ENCODE assay signal across 1 cellular context in the genomic region with DNA sequence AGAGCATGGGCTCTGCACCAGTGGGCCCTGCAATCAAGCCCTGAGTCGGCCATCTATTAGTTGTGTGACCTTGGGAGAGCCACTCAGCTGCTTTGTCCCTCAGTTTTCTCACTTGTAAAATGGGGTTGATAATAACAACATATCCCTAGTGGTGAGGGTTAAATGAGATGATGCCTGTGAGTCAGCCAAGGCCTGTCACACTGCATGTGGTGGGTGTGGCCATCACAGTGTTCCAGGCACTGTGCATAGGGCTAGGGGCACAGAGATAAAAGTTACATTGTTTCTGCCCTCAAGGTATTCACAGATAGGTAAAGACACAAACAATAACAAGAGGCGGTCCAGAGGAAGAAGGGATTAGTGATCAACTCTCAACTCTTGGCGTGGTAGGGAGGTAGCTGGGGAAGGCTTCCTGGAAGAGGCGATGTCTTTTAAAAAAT.
TF ChIP-seq lines count a peak whose summit lies in the region.

No MANE protein-coding gene starts in this region.

TF ChIP-seq in K562, 482 proteins besides CTCF, POLR2A, EP300 and RAD21 (continued from another document and continues in another):
- no peak for TF ChIP-seq ZFP1 (CRISPR knock-in tag; IDR thresholded peaks at IDR 0.05)
- TF ChIP-seq SAFB2 (IDR thresholded peaks at IDR 0.05; ENCODE audit: borderline replicate concordance, low read depth, low read length, severe bottlenecking), result no peak
- TF ChIP-seq TAL1 (IDR thresholded peaks at IDR 0.05), result peak; percentile 14; the same call in 1 of the 2 replicates
- TF ChIP-seq, protein P1, sequence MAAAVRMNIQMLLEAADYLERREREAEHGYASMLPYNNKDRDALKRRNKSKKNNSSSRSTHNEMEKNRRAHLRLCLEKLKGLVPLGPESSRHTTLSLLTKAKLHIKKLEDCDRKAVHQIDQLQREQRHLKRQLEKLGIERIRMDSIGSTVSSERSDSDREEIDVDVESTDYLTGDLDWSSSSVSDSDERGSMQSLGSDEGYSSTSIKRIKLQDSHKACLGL (CRISPR knock-in tag; IDR thresholded peaks at IDR 0.05; ENCODE audit: borderline replicate concordance, poor library complexity, severe bottlenecking), result no peak
- TF ChIP-seq, protein P2, sequence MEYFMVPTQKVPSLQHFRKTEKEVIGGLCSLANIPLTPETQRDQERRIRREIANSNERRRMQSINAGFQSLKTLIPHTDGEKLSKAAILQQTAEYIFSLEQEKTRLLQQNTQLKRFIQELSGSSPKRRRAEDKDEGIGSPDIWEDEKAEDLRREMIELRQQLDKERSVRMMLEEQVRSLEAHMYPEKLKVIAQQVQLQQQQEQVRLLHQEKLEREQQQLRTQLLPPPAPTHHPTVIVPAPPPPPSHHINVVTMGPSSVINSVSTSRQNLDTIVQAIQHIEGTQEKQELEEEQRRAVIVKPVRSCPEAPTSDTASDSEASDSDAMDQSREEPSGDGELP (CRISPR knock-in tag; IDR thresholded peaks at IDR 0.05; ENCODE audit: borderline replicate concordance), result peak; percentile 25; the same call in 1 of the 2 replicates
- TF ChIP-seq U2AF2 (optimal IDR thresholded peaks at IDR 0.05; ENCODE audit: low read depth, low read length), result no peak
- TF ChIP-seq, protein P3, sequence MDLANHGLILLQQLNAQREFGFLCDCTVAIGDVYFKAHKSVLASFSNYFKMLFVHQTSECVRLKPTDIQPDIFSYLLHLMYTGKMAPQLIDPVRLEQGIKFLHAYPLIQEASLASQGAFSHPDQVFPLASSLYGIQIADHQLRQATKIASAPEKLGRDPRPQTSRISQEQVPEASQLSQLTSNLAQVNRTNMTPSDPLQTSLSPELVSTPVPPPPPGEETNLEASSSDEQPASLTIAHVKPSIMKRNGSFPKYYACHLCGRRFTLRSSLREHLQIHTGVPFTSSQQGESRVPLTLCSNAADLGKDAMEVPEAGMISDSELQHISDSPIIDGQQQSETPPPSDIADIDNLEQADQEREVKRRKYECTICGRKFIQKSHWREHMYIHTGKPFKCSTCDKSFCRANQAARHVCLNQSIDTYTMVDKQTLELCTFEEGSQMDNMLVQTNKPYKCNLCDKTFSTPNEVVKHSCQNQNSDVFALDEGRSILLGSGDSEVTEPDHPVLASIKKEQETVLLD (IDR thresholded peaks at IDR 0.05), result no peak
- no peak for TF ChIP-seq RBM14 (IDR thresholded peaks at IDR 0.05; ENCODE audit: borderline replicate concordance, insufficient read depth, low read depth, low read length)
- TF ChIP-seq CEBPG (CRISPR knock-in tag; IDR thresholded peaks at IDR 0.05), result no peak
- TF ChIP-seq CEBPG (tag; conservative IDR thresholded peaks at IDR 0.05 in 1 of 2, IDR thresholded peaks at IDR 0.05 in 1 of 2), result no peak
- TF ChIP-seq, protein P4, sequence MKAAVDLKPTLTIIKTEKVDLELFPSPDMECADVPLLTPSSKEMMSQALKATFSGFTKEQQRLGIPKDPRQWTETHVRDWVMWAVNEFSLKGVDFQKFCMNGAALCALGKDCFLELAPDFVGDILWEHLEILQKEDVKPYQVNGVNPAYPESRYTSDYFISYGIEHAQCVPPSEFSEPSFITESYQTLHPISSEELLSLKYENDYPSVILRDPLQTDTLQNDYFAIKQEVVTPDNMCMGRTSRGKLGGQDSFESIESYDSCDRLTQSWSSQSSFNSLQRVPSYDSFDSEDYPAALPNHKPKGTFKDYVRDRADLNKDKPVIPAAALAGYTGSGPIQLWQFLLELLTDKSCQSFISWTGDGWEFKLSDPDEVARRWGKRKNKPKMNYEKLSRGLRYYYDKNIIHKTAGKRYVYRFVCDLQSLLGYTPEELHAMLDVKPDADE (conservative IDR thresholded peaks at IDR 0.05; ENCODE audit: control insufficient read depth, low read depth, low read length), result no peak
- no peak for TF ChIP-seq ZNF143 (CRISPR knock-in tag; IDR thresholded peaks at IDR 0.05)
- TF ChIP-seq, protein P5, sequence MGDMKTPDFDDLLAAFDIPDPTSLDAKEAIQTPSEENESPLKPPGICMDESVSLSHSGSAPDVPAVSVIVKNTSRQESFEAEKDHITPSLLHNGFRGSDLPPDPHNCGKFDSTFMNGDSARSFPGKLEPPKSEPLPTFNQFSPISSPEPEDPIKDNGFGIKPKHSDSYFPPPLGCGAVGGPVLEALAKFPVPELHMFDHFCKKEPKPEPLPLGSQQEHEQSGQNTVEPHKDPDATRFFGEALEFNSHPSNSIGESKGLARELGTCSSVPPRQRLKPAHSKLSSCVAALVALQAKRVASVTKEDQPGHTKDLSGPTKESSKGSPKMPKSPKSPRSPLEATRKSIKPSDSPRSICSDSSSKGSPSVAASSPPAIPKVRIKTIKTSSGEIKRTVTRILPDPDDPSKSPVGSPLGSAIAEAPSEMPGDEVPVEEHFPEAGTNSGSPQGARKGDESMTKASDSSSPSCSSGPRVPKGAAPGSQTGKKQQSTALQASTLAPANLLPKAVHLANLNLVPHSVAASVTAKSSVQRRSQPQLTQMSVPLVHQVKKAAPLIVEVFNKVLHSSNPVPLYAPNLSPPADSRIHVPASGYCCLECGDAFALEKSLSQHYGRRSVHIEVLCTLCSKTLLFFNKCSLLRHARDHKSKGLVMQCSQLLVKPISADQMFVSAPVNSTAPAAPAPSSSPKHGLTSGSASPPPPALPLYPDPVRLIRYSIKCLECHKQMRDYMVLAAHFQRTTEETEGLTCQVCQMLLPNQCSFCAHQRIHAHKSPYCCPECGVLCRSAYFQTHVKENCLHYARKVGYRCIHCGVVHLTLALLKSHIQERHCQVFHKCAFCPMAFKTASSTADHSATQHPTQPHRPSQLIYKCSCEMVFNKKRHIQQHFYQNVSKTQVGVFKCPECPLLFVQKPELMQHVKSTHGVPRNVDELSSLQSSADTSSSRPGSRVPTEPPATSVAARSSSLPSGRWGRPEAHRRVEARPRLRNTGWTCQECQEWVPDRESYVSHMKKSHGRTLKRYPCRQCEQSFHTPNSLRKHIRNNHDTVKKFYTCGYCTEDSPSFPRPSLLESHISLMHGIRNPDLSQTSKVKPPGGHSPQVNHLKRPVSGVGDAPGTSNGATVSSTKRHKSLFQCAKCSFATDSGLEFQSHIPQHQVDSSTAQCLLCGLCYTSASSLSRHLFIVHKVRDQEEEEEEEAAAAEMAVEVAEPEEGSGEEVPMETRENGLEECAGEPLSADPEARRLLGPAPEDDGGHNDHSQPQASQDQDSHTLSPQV (IDR thresholded peaks at IDR 0.05), result no peak
- TF ChIP-seq, protein P6, sequence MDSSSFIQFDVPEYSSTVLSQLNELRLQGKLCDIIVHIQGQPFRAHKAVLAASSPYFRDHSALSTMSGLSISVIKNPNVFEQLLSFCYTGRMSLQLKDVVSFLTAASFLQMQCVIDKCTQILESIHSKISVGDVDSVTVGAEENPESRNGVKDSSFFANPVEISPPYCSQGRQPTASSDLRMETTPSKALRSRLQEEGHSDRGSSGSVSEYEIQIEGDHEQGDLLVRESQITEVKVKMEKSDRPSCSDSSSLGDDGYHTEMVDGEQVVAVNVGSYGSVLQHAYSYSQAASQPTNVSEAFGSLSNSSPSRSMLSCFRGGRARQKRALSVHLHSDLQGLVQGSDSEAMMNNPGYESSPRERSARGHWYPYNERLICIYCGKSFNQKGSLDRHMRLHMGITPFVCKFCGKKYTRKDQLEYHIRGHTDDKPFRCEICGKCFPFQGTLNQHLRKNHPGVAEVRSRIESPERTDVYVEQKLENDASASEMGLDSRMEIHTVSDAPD (CRISPR knock-in tag; IDR thresholded peaks at IDR 0.05), result no peak
- no peak for TF ChIP-seq ZNF717 (CRISPR knock-in tag; IDR thresholded peaks at IDR 0.05)
- TF ChIP-seq MBD2 (IDR thresholded peaks at IDR 0.05; ENCODE audit: borderline replicate concordance, low read depth), result no peak
- no peak for TF ChIP-seq DPF2 (IDR thresholded peaks at IDR 0.05)
- TF ChIP-seq CREM (IDR thresholded peaks at IDR 0.05; ENCODE audit: low read depth), result no peak
- peak in 1 of 2 experiments; percentile 28; a peak in 1 of 3 replicates for TF ChIP-seq CBX3 (IDR thresholded peaks at IDR 0.05; ENCODE audit: borderline replicate concordance in 1 of 2, low read length in 2 of 2)
- no peak for TF ChIP-seq CBFB (CRISPR knock-in tag; IDR thresholded peaks at IDR 0.05)
- peak; percentile 83 for TF ChIP-seq ZFP36 (IDR thresholded peaks at IDR 0.05; ENCODE audit: low read depth, low read length, partially characterized antibody)
- TF ChIP-seq, protein P7, sequence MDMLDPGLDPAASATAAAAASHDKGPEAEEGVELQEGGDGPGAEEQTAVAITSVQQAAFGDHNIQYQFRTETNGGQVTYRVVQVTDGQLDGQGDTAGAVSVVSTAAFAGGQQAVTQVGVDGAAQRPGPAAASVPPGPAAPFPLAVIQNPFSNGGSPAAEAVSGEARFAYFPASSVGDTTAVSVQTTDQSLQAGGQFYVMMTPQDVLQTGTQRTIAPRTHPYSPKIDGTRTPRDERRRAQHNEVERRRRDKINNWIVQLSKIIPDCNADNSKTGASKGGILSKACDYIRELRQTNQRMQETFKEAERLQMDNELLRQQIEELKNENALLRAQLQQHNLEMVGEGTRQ (CRISPR knock-in tag; IDR thresholded peaks at IDR 0.05), result no peak
- TF ChIP-seq PRMT5 (CRISPR knock-in tag; IDR thresholded peaks at IDR 0.05), result no peak
- no peak for TF ChIP-seq TAF7 (tag; IDR thresholded peaks at IDR 0.05)
- no peak for TF ChIP-seq HDAC1 (IDR thresholded peaks at IDR 0.05)
- TF ChIP-seq CTBP1 (IDR thresholded peaks at IDR 0.05; ENCODE audit: borderline replicate concordance), result no peak
- TF ChIP-seq, protein P8, sequence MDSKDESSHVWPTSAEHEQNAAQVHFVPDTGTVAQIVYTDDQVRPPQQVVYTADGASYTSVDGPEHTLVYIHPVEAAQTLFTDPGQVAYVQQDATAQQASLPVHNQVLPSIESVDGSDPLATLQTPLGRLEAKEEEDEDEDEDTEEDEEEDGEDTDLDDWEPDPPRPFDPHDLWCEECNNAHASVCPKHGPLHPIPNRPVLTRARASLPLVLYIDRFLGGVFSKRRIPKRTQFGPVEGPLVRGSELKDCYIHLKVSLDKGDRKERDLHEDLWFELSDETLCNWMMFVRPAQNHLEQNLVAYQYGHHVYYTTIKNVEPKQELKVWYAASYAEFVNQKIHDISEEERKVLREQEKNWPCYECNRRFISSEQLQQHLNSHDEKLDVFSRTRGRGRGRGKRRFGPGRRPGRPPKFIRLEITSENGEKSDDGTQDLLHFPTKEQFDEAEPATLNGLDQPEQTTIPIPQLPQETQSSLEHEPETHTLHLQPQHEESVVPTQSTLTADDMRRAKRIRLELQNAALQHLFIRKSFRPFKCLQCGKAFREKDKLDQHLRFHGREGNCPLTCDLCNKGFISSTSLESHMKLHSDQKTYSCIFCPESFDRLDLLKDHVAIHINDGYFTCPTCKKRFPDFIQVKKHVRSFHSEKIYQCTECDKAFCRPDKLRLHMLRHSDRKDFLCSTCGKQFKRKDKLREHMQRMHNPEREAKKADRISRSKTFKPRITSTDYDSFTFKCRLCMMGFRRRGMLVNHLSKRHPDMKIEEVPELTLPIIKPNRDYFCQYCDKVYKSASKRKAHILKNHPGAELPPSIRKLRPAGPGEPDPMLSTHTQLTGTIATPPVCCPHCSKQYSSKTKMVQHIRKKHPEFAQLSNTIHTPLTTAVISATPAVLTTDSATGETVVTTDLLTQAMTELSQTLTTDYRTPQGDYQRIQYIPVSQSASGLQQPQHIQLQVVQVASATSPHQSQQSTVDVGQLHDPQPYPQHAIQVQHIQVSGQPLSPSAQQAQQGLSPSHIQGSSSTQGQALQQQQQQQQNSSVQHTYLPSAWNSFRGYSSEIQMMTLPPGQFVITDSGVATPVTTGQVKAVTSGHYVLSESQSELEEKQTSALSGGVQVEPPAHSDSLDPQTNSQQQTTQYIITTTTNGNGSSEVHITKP (IDR thresholded peaks at IDR 0.05; ENCODE audit: partially characterized antibody), result peak; percentile 15
- no peak for TF ChIP-seq ATF1 (CRISPR knock-in tag; IDR thresholded peaks at IDR 0.05)
- TF ChIP-seq ATF1 (tag; IDR thresholded peaks at IDR 0.05), result 0 out of 2 replicates have a peak, but pooled peaks have one; percentile 12
- TF ChIP-seq ZNF146 (CRISPR knock-in tag; IDR thresholded peaks at IDR 0.05; ENCODE audit: unreplicated experiment), result no peak
- no peak for TF ChIP-seq CCNT2 (IDR thresholded peaks at IDR 0.05; ENCODE audit: borderline replicate concordance, extremely low read depth, insufficient read length, low read depth, low read length)
- TF ChIP-seq JUND (IDR thresholded peaks at IDR 0.05; ENCODE audit: borderline replicate concordance, low read depth, low read length), result peak; percentile 56; the same call in 1 of the 2 replicates
- peak; percentile 54; the same call in 2 of the 3 replicates for TF ChIP-seq JUND (tag; IDR thresholded peaks at IDR 0.05; ENCODE audit: borderline replicate concordance, low read depth, low read length)
- TF ChIP-seq ZNF124 (CRISPR knock-in tag; IDR thresholded peaks at IDR 0.05), result no peak
- TF ChIP-seq, protein P9, sequence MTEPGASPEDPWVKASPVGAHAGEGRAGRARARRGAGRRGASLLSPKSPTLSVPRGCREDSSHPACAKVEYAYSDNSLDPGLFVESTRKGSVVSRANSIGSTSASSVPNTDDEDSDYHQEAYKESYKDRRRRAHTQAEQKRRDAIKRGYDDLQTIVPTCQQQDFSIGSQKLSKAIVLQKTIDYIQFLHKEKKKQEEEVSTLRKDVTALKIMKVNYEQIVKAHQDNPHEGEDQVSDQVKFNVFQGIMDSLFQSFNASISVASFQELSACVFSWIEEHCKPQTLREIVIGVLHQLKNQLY (CRISPR knock-in tag; conservative IDR thresholded peaks at IDR 0.05), result no peak
- no peak for TF ChIP-seq ZNF311 (CRISPR knock-in tag; IDR thresholded peaks at IDR 0.05)
- TF ChIP-seq ZNF431 (CRISPR knock-in tag; IDR thresholded peaks at IDR 0.05), result no peak
- TF ChIP-seq, protein P10, sequence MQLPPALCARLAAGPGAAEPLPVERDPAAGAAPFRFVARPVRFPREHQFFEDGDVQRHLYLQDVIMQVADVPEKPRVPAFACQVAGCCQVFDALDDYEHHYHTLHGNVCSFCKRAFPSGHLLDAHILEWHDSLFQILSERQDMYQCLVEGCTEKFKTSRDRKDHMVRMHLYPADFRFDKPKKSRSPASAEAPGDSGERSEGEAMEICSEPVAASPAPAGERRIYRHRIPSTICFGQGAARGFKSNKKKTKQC (CRISPR knock-in tag; IDR thresholded peaks at IDR 0.05), result no peak
- no peak for TF ChIP-seq XRCC3 (IDR thresholded peaks at IDR 0.05)
- TF ChIP-seq CBX5 (IDR thresholded peaks at IDR 0.05; ENCODE audit: borderline replicate concordance, low read depth), result no peak
- no peak for TF ChIP-seq TSC22D4 (tag; IDR thresholded peaks at IDR 0.05)
- no peak for TF ChIP-seq ZC3H11A (IDR thresholded peaks at IDR 0.05; ENCODE audit: low read depth, low read length)
- no peak for TF ChIP-seq SMC3 (conservative IDR thresholded peaks at IDR 0.05; ENCODE audit: insufficient read depth, low read depth, low read length)
- no peak for TF ChIP-seq YY1 (IDR thresholded peaks at IDR 0.05; ENCODE audit: borderline replicate concordance in 1 of 3, control insufficient read depth in 1 of 3, extremely low read depth in 1 of 3, insufficient read depth in 3 of 3, insufficient read length in 1 of 3, insufficient replicate concordance in 2 of 3, low read depth in 1 of 3, low read length in 2 of 3)
